Comparison of ENCODE assay signal across 12 cellular contexts in the genomic region with DNA sequence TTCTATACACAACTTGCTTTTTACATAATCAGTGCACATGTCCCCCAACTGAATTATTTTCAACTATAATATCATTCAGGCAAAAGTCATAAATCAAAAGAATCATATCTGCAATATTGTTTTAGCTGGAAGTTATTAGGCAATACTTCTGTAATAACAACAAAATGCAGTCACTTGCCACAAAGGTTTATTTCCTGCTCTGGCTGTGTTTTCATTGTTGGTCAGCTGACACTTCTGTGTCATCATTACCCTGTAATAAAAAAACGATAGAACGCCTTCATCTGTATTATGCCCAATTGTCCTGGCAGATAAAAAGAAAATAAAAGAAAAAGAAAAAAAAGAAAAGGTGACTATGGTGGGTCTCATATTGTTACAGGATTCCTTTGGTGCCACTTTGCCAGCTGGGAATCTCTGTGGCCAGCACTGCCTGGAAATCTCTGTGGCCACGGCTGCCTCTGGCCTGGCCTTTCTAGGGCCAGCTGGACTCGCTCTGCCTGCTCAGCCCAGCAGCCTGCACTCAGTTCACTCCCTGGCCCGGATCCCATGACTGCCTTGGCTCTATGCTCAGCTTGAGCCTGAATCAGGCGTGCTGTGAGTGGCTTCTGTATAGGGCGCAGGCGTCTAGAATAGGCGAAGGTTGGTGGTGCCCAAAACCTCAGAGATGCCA.
A peak's percentile ranks its signal among the peaks of the same experiment; 100 is the strongest.
DNase-seq lines count a peak whose midpoint lies in the region; ATAC-seq and TF ChIP-seq lines count a peak whose summit lies in the region.
"Had no signal": no experiment of that assay in that cellular context is flagged by ENCODE, and none has a peak within 500 bp of the region (broad histone marks: within the 10 kb centered on the region; RNA-seq: fewer than 3 reads in every experiment).

No MANE protein-coding gene starts in this region.

- no peak for TF ChIP-seq CTCF in HFFc6 (IDR thresholded peaks at IDR 0.05)
- no peak for TF ChIP-seq CTCF in astrocyte of the cerebellum (IDR thresholded peaks at IDR 0.05; ENCODE audit: low read depth, low read length, missing control alignments)
- no peak for TF ChIP-seq CTCF in Calu3 (IDR thresholded peaks at IDR 0.05; ENCODE audit: unreplicated experiment)

- no TSS peak for BruUV-seq in Calu3 (replicated peaks; lab: Mats Ljungman, UMichigan)

- in situ Hi-C loops in astrocyte of the cerebellum (cut with HindIII; ENCODE audit: low sequenced_read_pairs), result no loop called here

- peaks cover 8% of the 10 kb centered on the region for H3K36me3 Mint-ChIP-seq in HFFc6 (ENCODE audit: low read depth)
- no peaks in the 10 kb centered on the region for H3K36me3 Mint-ChIP-seq in stimulated activated effector memory CD8-positive, alpha-beta T cell treated with anti-CD3 and anti-CD28 coated beads, Interleukin-12 subunit alpha, Interleukin-12 subunit beta, amount 100 ng/mL, for 72 hours
- H3K36me3 Mint-ChIP-seq in Calu3 (ENCODE audit: insufficient read depth, unreplicated experiment), result no peaks in the 10 kb centered on the region
- H3K36me3 Mint-ChIP-seq: T-cell had no signal

- H3K27ac Mint-ChIP-seq in HFFc6 (0 out of 2 replicates have a peak overlapping the region, but pooled peaks have one; percentile 13), Calu3 (ENCODE audit: unreplicated experiment) (no peak overlapping the region)
- H3K27ac Mint-ChIP-seq in stimulated activated effector memory CD8-positive, alpha-beta T cell treated with anti-CD3 and anti-CD28 coated beads, Interleukin-12 subunit alpha, Interleukin-12 subunit beta, amount 100 ng/mL, for 72 hours, result no peak overlapping the region
- H3K27ac Mint-ChIP-seq: T-cell had no signal

- intact Hi-C loops in cardiac septum (cut with DNase I), result no loop called here
- intact Hi-C loops in Calu3 (cut with micrococcal nuclease; ENCODE audit: unreplicated experiment), result no loop called here

- no peaks in the 10 kb centered on the region; the same call in 1 of the 2 replicates for H3K27me3 Mint-ChIP-seq in HFFc6 (ENCODE audit: insufficient read depth)
- H3K27me3 Mint-ChIP-seq in Calu3 (ENCODE audit: unreplicated experiment), result no peaks in the 10 kb centered on the region
- H3K27me3 Mint-ChIP-seq: T-cell had no signal

- ATAC-seq in stimulated activated effector memory CD8-positive, alpha-beta T cell treated with anti-CD3 and anti-CD28 coated beads, Interleukin-12 subunit alpha, Interleukin-12 subunit beta, amount 100 ng/mL, for 72 hours, result peak; percentile 37
- ATAC-seq in GM21619 (IDR thresholded peaks at IDR 0.05; ENCODE audit: unreplicated experiment), result no peak
- ATAC-seq: T-cell had no signal

- DNase-seq in HFFc6, result peak; percentile 56
- DNase-seq in astrocyte of the cerebellum (ENCODE audit: low read depth), result peak; percentile 50
- DNase-seq in cardiac septum (ENCODE audit: low spot score), result peak; percentile 79
- DNase-seq in stimulated activated effector memory CD8-positive, alpha-beta T cell treated with anti-CD3 and anti-CD28 coated beads, Interleukin-12 subunit alpha, Interleukin-12 subunit beta, amount 100 ng/mL, for 72 hours (ENCODE audit: low spot score in 2 of 2), result no peak
- DNase-seq in NCI-H1092 treated with DMSO at 0.1 percent for 48 hours (lab: John Stamatoyannopoulos, UW), result no peak
- DNase-seq in Calu3, result no peak
- DNase-seq in T-helper 2 cell, result no peak
- DNase-seq: activated CD8-positive, alpha-beta memory T cell treated with anti-CD3 and anti-CD28 coated beads, Interleukin-2, amount 50 U/mL, for 4 hours; NCI-H226; T-cell had no signal

- H3K4me3 ChIP-seq in astrocyte of the cerebellum (ENCODE audit: low read depth, low read length), result no peak overlapping the region
- H3K4me3 ChIP-seq: prostate gland had no signal

- H3K9me3 Mint-ChIP-seq in HFFc6, result no peaks in the 10 kb centered on the region; the same call in 1 of the 2 replicates
- no peaks in the 10 kb centered on the region for H3K9me3 Mint-ChIP-seq in stimulated activated effector memory CD8-positive, alpha-beta T cell treated with anti-CD3 and anti-CD28 coated beads, Interleukin-12 subunit alpha, Interleukin-12 subunit beta, amount 100 ng/mL, for 72 hours
- H3K9me3 Mint-ChIP-seq in Calu3 (ENCODE audit: low read depth, unreplicated experiment), result no peaks in the 10 kb centered on the region

- H3K4me1 Mint-ChIP-seq in HFFc6 (ENCODE audit: low read depth), result peaks cover 26% of the 10 kb centered on the region
- H3K4me1 Mint-ChIP-seq in stimulated activated effector memory CD8-positive, alpha-beta T cell treated with anti-CD3 and anti-CD28 coated beads, Interleukin-12 subunit alpha, Interleukin-12 subunit beta, amount 100 ng/mL, for 72 hours, result no peaks in the 10 kb centered on the region
- no peaks in the 10 kb centered on the region for H3K4me1 Mint-ChIP-seq in Calu3 (ENCODE audit: low read depth, unreplicated experiment)
- H3K4me1 Mint-ChIP-seq: T-cell had no signal

- no peak overlapping the region for H3K4me3 Mint-ChIP-seq in HFFc6
- H3K4me3 Mint-ChIP-seq in stimulated activated effector memory CD8-positive, alpha-beta T cell treated with anti-CD3 and anti-CD28 coated beads, Interleukin-12 subunit alpha, Interleukin-12 subunit beta, amount 100 ng/mL, for 72 hours, result no peak overlapping the region
- H3K4me3 Mint-ChIP-seq in Calu3 (ENCODE audit: low read depth, unreplicated experiment), result no peak overlapping the region
- H3K4me3 Mint-ChIP-seq: T-cell had no signal

- CTCF ChIA-PET in Calu3 (lab: Charles Lee), result no interaction called here

Comparison
In these comparisons a context has a peak if more than half of its experiments do, and no peak if none do; other contexts are left out.
1. DNase-seq: peak in HFFc6 (single experiment), astrocyte of the cerebellum (single experiment) and cardiac septum (single experiment); none in stimulated activated effector memory CD8-positive, alpha-beta T cell treated with anti-CD3 and anti-CD28 coated beads, Interleukin-12 subunit alpha, Interleukin-12 subunit beta, amount 100 ng/mL, for 72 hours (0 of 2), NCI-H1092 treated with DMSO at 0.1 percent for 48 hours (single experiment), Calu3 (single experiment) and T-helper 2 cell (0 of 5).